ENCODE assay signal across 1 cellular context in genomic region chr21:34945288-34945687, GRCh38.
TF ChIP-seq lines count a peak whose summit lies in the region.

No MANE protein-coding gene starts in this region.

TF ChIP-seq in HEK293, 187 proteins besides CTCF, POLR2A, EP300 and RAD21:
- TF ChIP-seq, protein P1, sequence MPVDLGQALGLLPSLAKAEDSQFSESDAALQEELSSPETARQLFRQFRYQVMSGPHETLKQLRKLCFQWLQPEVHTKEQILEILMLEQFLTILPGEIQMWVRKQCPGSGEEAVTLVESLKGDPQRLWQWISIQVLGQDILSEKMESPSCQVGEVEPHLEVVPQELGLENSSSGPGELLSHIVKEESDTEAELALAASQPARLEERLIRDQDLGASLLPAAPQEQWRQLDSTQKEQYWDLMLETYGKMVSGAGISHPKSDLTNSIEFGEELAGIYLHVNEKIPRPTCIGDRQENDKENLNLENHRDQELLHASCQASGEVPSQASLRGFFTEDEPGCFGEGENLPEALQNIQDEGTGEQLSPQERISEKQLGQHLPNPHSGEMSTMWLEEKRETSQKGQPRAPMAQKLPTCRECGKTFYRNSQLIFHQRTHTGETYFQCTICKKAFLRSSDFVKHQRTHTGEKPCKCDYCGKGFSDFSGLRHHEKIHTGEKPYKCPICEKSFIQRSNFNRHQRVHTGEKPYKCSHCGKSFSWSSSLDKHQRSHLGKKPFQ (tag by site-specific recombination; IDR thresholded peaks at IDR 0.05), result no peak
- TF ChIP-seq ZFHX2 (tag by site-specific recombination; conservative IDR thresholded peaks at IDR 0.05) (0 out of 2 replicates have a peak, but pooled peaks have one; percentile 6), SCRT2 (tag by site-specific recombination; IDR thresholded peaks at IDR 0.05) (peak; percentile 72), FEZF1 (tag by site-specific recombination; IDR thresholded peaks at IDR 0.05) (no peak), SCRT1 (tag by site-specific recombination; IDR thresholded peaks at IDR 0.05; ENCODE audit: borderline replicate concordance) (0 out of 2 replicates have a peak, but pooled peaks have one; percentile 21)
